In genomic region chr3:105537371-105538075, GRCh38 we compare ENCODE assay signal across 19 cellular contexts.
DNase-seq lines count a peak whose midpoint lies in the region; ATAC-seq and TF ChIP-seq lines count a peak whose summit lies in the region.
"Had no signal": no experiment of that assay in that cellular context is flagged by ENCODE, and none has a peak within 500 bp of the region (broad histone marks: within the 10 kb centered on the region; RNA-seq: fewer than 3 reads in every experiment).

No MANE protein-coding gene starts in this region.

- no peak overlapping the region for H3K4me3 ChIP-seq in AG10803 (ENCODE audit: low read length)
- no peak overlapping the region for H3K4me3 ChIP-seq in MM.1S (ENCODE audit: low read length)
- H3K4me3 ChIP-seq: BLaER1 treated with 17β-estradiol and CSF1 and Interleukin-3, amounts not matched to agents 10 nM and 100 nM had no signal

- TF ChIP-seq CTCF in AG10803 (conservative IDR thresholded peaks at IDR 0.05; ENCODE audit: low read length) (no peak), MM.1S (IDR thresholded peaks at IDR 0.05; ENCODE audit: low read length) (no peak)

- no peak overlapping the region for H3K27ac ChIP-seq in MM.1S (ENCODE audit: low read length)
- H3K27ac ChIP-seq: BLaER1 treated with 17β-estradiol and CSF1 and Interleukin-3, amounts not matched to agents 10 nM and 100 nM; RWPE1 had no signal

- peaks cover 37% of the 10 kb centered on the region for H3K36me3 Mint-ChIP-seq in memory B cell
- H3K36me3 Mint-ChIP-seq in activated naive CD4-positive, alpha-beta T cell treated with anti-CD3 and anti-CD28 coated beads, Interleukin-2, amount 10 ng/mL, durations not matched to agents 7 days and 5 days: no peaks in the 10 kb centered on the region
- peaks cover 10% of the 10 kb centered on the region for H3K36me3 Mint-ChIP-seq in activated CD4-positive, alpha-beta T cell treated with anti-CD3 and anti-CD28 coated beads, Interleukin-2, amount 10 ng/mL, durations not matched to agents 24 days and 14 days (ENCODE audit: low read depth)

- H3K4me1 ChIP-seq in MM.1S (ENCODE audit: low read length): no peaks in the 10 kb centered on the region

- no peaks in the 10 kb centered on the region for H3F3A ChIP-seq in MM.1S (ENCODE audit: insufficient read depth, low read length)

- CTCF ChIA-PET in activated naive CD4-positive, alpha-beta T cell treated with anti-CD3 and anti-CD28 coated beads, Interleukin-2, amount 10 ng/mL, durations not matched to agents 7 days and 5 days (lab: Charles Lee): no interaction called here

- H3K9me3 ChIP-seq in MM.1S (replicated peaks; ENCODE audit: insufficient read depth, low read length): no peaks in the 10 kb centered on the region
- H3K9me3 ChIP-seq: BLaER1 treated with 17β-estradiol and CSF1 and Interleukin-3, amounts not matched to agents 10 nM and 100 nM had no signal

- H3K79me2 ChIP-seq in MM.1S (ENCODE audit: low read length): no peaks in the 10 kb centered on the region

- H3K4me3 Mint-ChIP-seq in memory B cell: no peak overlapping the region
- no peak overlapping the region for H3K4me3 Mint-ChIP-seq in activated naive CD4-positive, alpha-beta T cell treated with anti-CD3 and anti-CD28 coated beads, Interleukin-2, amount 10 ng/mL, durations not matched to agents 7 days and 5 days
- no peak overlapping the region for H3K4me3 Mint-ChIP-seq in activated CD4-positive, alpha-beta T cell treated with anti-CD3 and anti-CD28 coated beads, Interleukin-2, amount 10 ng/mL, durations not matched to agents 24 days and 14 days
- H3K4me3 Mint-ChIP-seq: CD8-positive, alpha-beta memory T cell had no signal

- no peaks in the 10 kb centered on the region for H3K4me1 Mint-ChIP-seq in memory B cell
- H3K4me1 Mint-ChIP-seq in activated naive CD4-positive, alpha-beta T cell treated with anti-CD3 and anti-CD28 coated beads, Interleukin-2, amount 10 ng/mL, durations not matched to agents 7 days and 5 days: no peaks in the 10 kb centered on the region
- no peaks in the 10 kb centered on the region for H3K4me1 Mint-ChIP-seq in activated CD4-positive, alpha-beta T cell treated with anti-CD3 and anti-CD28 coated beads, Interleukin-2, amount 10 ng/mL, durations not matched to agents 24 days and 14 days
- H3K4me1 Mint-ChIP-seq: CD8-positive, alpha-beta memory T cell had no signal

- H3K27ac Mint-ChIP-seq in memory B cell: peak overlapping the region; percentile 1
- no peak overlapping the region for H3K27ac Mint-ChIP-seq in activated naive CD4-positive, alpha-beta T cell treated with anti-CD3 and anti-CD28 coated beads, Interleukin-2, amount 10 ng/mL, durations not matched to agents 7 days and 5 days
- no peak overlapping the region for H3K27ac Mint-ChIP-seq in activated CD4-positive, alpha-beta T cell treated with anti-CD3 and anti-CD28 coated beads, Interleukin-2, amount 10 ng/mL, durations not matched to agents 24 days and 14 days
- H3K27ac Mint-ChIP-seq: CD8-positive, alpha-beta memory T cell had no signal

- no peak overlapping the region for H3K4me2 ChIP-seq in MM.1S (ENCODE audit: low read depth, low read length)
- H3K4me2 ChIP-seq: BLaER1 treated with 17β-estradiol and CSF1 and Interleukin-3, amounts not matched to agents 10 nM and 100 nM had no signal

- intact Hi-C loops in activated CD4-positive, alpha-beta T cell treated with anti-CD3 and anti-CD28 coated beads, Interleukin-2, amount 10 ng/mL, durations not matched to agents 24 days and 14 days (cut with micrococcal nuclease): no loop called here

- no peaks in the 10 kb centered on the region for H4K20me1 ChIP-seq in MM.1S (ENCODE audit: insufficient read depth, low read length)
- H4K20me1 ChIP-seq: BLaER1 treated with 17β-estradiol and CSF1 and Interleukin-3, amounts not matched to agents 10 nM and 100 nM had no signal

- no peak overlapping the region for H3K9ac ChIP-seq in MM.1S (ENCODE audit: low read length)
- H3K9ac ChIP-seq: BLaER1 treated with 17β-estradiol and CSF1 and Interleukin-3, amounts not matched to agents 10 nM and 100 nM had no signal

- no peak for ATAC-seq in memory B cell (ENCODE audit: low read depth)
- ATAC-seq: HCT116 had no signal

- H3K27me3 Mint-ChIP-seq in memory B cell: no peaks in the 10 kb centered on the region
- no peaks in the 10 kb centered on the region for H3K27me3 Mint-ChIP-seq in activated naive CD4-positive, alpha-beta T cell treated with anti-CD3 and anti-CD28 coated beads, Interleukin-2, amount 10 ng/mL, durations not matched to agents 7 days and 5 days
- H3K27me3 Mint-ChIP-seq in activated CD4-positive, alpha-beta T cell treated with anti-CD3 and anti-CD28 coated beads, Interleukin-2, amount 10 ng/mL, durations not matched to agents 24 days and 14 days: no peaks in the 10 kb centered on the region
- H3K27me3 Mint-ChIP-seq: CD8-positive, alpha-beta memory T cell had no signal

- no peaks in the 10 kb centered on the region for H3K9me3 Mint-ChIP-seq in memory B cell
- no peaks in the 10 kb centered on the region for H3K9me3 Mint-ChIP-seq in activated naive CD4-positive, alpha-beta T cell treated with anti-CD3 and anti-CD28 coated beads, Interleukin-2, amount 10 ng/mL, durations not matched to agents 7 days and 5 days
- H3K9me3 Mint-ChIP-seq in activated CD4-positive, alpha-beta T cell treated with anti-CD3 and anti-CD28 coated beads, Interleukin-2, amount 10 ng/mL, durations not matched to agents 24 days and 14 days: no peaks in the 10 kb centered on the region
- H3K9me3 Mint-ChIP-seq: CD8-positive, alpha-beta memory T cell had no signal

- peak; percentile 59 for DNase-seq in AG10803 (ENCODE audit: low read depth)
- peak; percentile 60 for DNase-seq in HCEC 1CT
- peak; percentile 70 for DNase-seq in amniotic epithelial cell (ENCODE audit: low read depth)
- DNase-seq in memory B cell (ENCODE audit: low spot score in 2 of 2): no peak
- no peak for DNase-seq in activated naive CD4-positive, alpha-beta T cell treated with anti-CD3 and anti-CD28 coated beads, Interleukin-2, amount 10 ng/mL, durations not matched to agents 7 days and 5 days
- no peak for DNase-seq in DMS153 treated with DMSO at 0.1 percent for 48 hours (lab: John Stamatoyannopoulos, UW; ENCODE audit: unreplicated experiment)
- DNase-seq in MM.1S: no peak
- no peak for DNase-seq in activated CD4-positive, alpha-beta T cell treated with anti-CD3 and anti-CD28 coated beads, Interleukin-2, amount 10 ng/mL, durations not matched to agents 24 days and 14 days
- DNase-seq: 8988T; CD8-positive, alpha-beta memory T cell; MV-4-11; NCI-H1417; NCI-H187 treated with DMSO at 0.1 percent for 48 hours; NCI-H446; PC-3; SW 1271 had no signal

- H3K9me2 ChIP-seq in MM.1S (replicated peaks; ENCODE audit: insufficient read depth, low read length): no peaks in the 10 kb centered on the region

- H3K36me3 ChIP-seq in MM.1S (replicated peaks; ENCODE audit: insufficient read depth, low read length): no peaks in the 10 kb centered on the region

- no peak overlapping the region for H2AFZ ChIP-seq in MM.1S (ENCODE audit: low read length)

- no peaks in the 10 kb centered on the region for H3K27me3 ChIP-seq in MM.1S (replicated peaks; ENCODE audit: insufficient read depth, low read length)
- H3K27me3 ChIP-seq: BLaER1 treated with 17β-estradiol and CSF1 and Interleukin-3, amounts not matched to agents 10 nM and 100 nM had no signal

Comparison
In these comparisons a context has a peak if more than half of its experiments do, and no peak if none do; other contexts are left out.
1. DNase-seq: peak in AG10803 (single experiment), HCEC 1CT (single experiment) and amniotic epithelial cell (single experiment); none in memory B cell (0 of 2), activated naive CD4-positive, alpha-beta T cell treated with anti-CD3 and anti-CD28 coated beads, Interleukin-2, amount 10 ng/mL, durations not matched to agents 7 days and 5 days (single experiment), DMS153 treated with DMSO at 0.1 percent for 48 hours (single experiment), MM.1S (single experiment) and activated CD4-positive, alpha-beta T cell treated with anti-CD3 and anti-CD28 coated beads, Interleukin-2, amount 10 ng/mL, durations not matched to agents 24 days and 14 days (single experiment).